23 cellular contexts compared by ENCODE assay signal in the genomic region with DNA sequence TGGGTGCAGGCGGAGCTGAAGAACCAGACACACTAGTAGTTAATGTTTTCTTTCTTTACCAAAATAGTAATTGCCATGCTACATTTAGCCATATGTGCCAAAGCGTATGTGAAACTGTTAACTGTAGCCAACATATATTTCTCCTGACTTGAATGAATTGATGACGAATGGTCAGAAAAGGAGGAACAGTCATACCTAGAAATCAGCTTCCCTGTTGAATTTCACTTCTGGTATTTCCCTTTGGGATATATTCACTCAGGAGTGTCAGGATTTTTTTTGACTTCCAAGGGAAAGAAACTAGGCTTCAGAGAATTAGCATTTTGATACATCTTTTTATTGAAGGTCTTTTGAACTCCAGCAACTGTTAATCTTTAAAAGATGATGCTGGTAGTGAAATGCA.
DNase-seq lines count a peak whose midpoint lies in the region; ATAC-seq, FAIRE-seq and TF ChIP-seq lines count a peak whose summit lies in the region.
"Had no signal": no experiment of that assay in that cellular context is flagged by ENCODE, and none has a peak within 500 bp of the region (broad histone marks: within the 10 kb centered on the region; RNA-seq: fewer than 3 reads in every experiment).

No MANE protein-coding gene starts in this region.

- POLR2A ChIA-PET in HEK293 (lab: Yijun Ruan, JAX) = no interaction called here
- POLR2A ChIA-PET in CD8-positive, alpha-beta T cell (lab: Charles Lee) = no interaction called here

- no peak overlapping the region for H3K4me3 Mint-ChIP-seq in CD8-positive, alpha-beta T cell
- no peak overlapping the region for H3K4me3 Mint-ChIP-seq in natural killer cell
- H3K4me3 Mint-ChIP-seq: CD4-positive, alpha-beta T cell had no signal

- no peaks in the 10 kb centered on the region for H3K27me3 ChIP-seq in bronchial epithelial cell (ENCODE audit: control insufficient read depth, insufficient read depth, low read length)
- H3K27me3 ChIP-seq in gastrocnemius medialis = no peaks in the 10 kb centered on the region
- H3K27me3 ChIP-seq in CD8-positive, alpha-beta T cell (ENCODE audit: insufficient read depth, low read length) = no peaks in the 10 kb centered on the region
- no peaks in the 10 kb centered on the region for H3K27me3 ChIP-seq in testis
- H3K27me3 ChIP-seq: BLaER1 had no signal

- no peaks in the 10 kb centered on the region for H3K27me3 Mint-ChIP-seq in CD8-positive, alpha-beta T cell (ENCODE audit: low read depth)
- no peaks in the 10 kb centered on the region for H3K27me3 Mint-ChIP-seq in natural killer cell (ENCODE audit: low read depth in 2 of 2)
- H3K27me3 Mint-ChIP-seq: CD4-positive, alpha-beta T cell had no signal

- H3K36me3 ChIP-seq in HEK293 (ENCODE audit: control insufficient read depth in 2 of 2, insufficient read depth in 1 of 2, low read length in 2 of 2) = no peaks in the 10 kb centered on the region
- no peaks in the 10 kb centered on the region for H3K36me3 ChIP-seq in bronchial epithelial cell (ENCODE audit: control insufficient read depth, insufficient read depth, low read length)
- H3K36me3 ChIP-seq in gastrocnemius medialis = no peaks in the 10 kb centered on the region
- no peaks in the 10 kb centered on the region for H3K36me3 ChIP-seq in CD8-positive, alpha-beta T cell (ENCODE audit: insufficient read depth, low read length)
- H3K36me3 ChIP-seq in testis (ENCODE audit: low read depth, missing control alignments) = no peaks in the 10 kb centered on the region

- in situ Hi-C loops in gastrocnemius medialis (cut with MboI; ENCODE audit: low sequenced_read_pairs in 4 of 4) = no loop called here

- H3K4me3 ChIP-seq in HEK293 (ENCODE audit: low read depth, low read length) (no peak overlapping the region), bronchial epithelial cell (ENCODE audit: low read depth, low read length) (no peak overlapping the region), gastrocnemius medialis (no peak overlapping the region), testis (no peak overlapping the region)
- no peak overlapping the region for H3K4me3 ChIP-seq in CD8-positive, alpha-beta T cell (ENCODE audit: low read depth, low read length)
- H3K4me3 ChIP-seq: BLaER1 had no signal

- no peaks in the 10 kb centered on the region for H3K36me3 Mint-ChIP-seq in CD8-positive, alpha-beta T cell
- H3K36me3 Mint-ChIP-seq in natural killer cell = no peaks in the 10 kb centered on the region

- peaks cover 10% of the 10 kb centered on the region for H3K4me1 Mint-ChIP-seq in CD8-positive, alpha-beta T cell (ENCODE audit: low read depth)
- peaks cover 0 to 4% of the 10 kb centered on the region in 2 donors for H3K4me1 Mint-ChIP-seq in natural killer cell

- H3K9me3 Mint-ChIP-seq in CD8-positive, alpha-beta T cell = peaks cover 4% of the 10 kb centered on the region
- no peaks in the 10 kb centered on the region for H3K9me3 Mint-ChIP-seq in natural killer cell
- H3K9me3 Mint-ChIP-seq: CD4-positive, alpha-beta T cell had no signal

- H3K4me1 ChIP-seq in HEK293 (ENCODE audit: control insufficient read depth, insufficient read depth, low read length) = peaks cover 13% of the 10 kb centered on the region; the same call in 1 of the 2 replicates
- H3K4me1 ChIP-seq in gastrocnemius medialis = peaks cover 10 to 23% of the 10 kb centered on the region in 2 donors
- H3K4me1 ChIP-seq in CD8-positive, alpha-beta T cell (ENCODE audit: insufficient read depth, low read length) = no peaks in the 10 kb centered on the region
- peaks cover 6% of the 10 kb centered on the region for H3K4me1 ChIP-seq in testis
- H3K4me1 ChIP-seq: BLaER1 had no signal

- H3K9me3 ChIP-seq in HEK293 (ENCODE audit: control insufficient read depth, insufficient read depth, low read depth, low read length) (no peaks in the 10 kb centered on the region), gastrocnemius medialis (no peaks in the 10 kb centered on the region), testis (no peaks in the 10 kb centered on the region)
- no peaks in the 10 kb centered on the region for H3K9me3 ChIP-seq in CD8-positive, alpha-beta T cell (ENCODE audit: low read length)

- WGBS in testis, 2 donors = 84 to 93% methylated on average over 3 of the region's 3 CpGs

- TF ChIP-seq CTCF in HEK293 (tag by site-specific recombination; IDR thresholded peaks at IDR 0.05) (no peak), bronchial epithelial cell (IDR thresholded peaks at IDR 0.05; ENCODE audit: insufficient read depth, low read length, severe bottlenecking) (no peak), gastrocnemius medialis (IDR thresholded peaks at IDR 0.05 in 4 of 5, conservative IDR thresholded peaks at IDR 0.05 in 1 of 5) (no peak), natural killer cell (IDR thresholded peaks at IDR 0.05) (no peak), testis (IDR thresholded peaks at IDR 0.05) (no peak)
- TF ChIP-seq CTCF in CD8-positive, alpha-beta T cell (IDR thresholded peaks at IDR 0.05) = no peak

- TF ChIP-seq POLR2A in gastrocnemius medialis (IDR thresholded peaks at IDR 0.05) (no peak), testis (IDR thresholded peaks at IDR 0.05) (no peak)

- CTCF ChIA-PET in HEK293 (lab: Yijun Ruan, JAX) = interaction anchor here (0.7 to 1.1 kb wide), 2 partner anchors 40 to 126 kb away, joined by 5 read pairs; no protein-coding TSS in a partner anchor
- CTCF ChIA-PET in CD8-positive, alpha-beta T cell (lab: Charles Lee) = interaction anchor here (0.7 to 1.2 kb wide), 3 partner anchors 15 to 730 kb away, joined by 3 read pairs; no protein-coding TSS in a partner anchor

- DNase-seq in CD1c-positive myeloid dendritic cell (ENCODE audit: extremely low spot score) (peak; percentile 45), bronchial epithelial cell (ENCODE audit: low read depth) (peak; percentile 7), gastrocnemius medialis (no peak), natural killer cell (no peak), testis (no peak)
- DNase-seq in CD8-positive, alpha-beta T cell = no peak
- DNase-seq in activated CD4-positive, CD25-positive, alpha-beta regulatory T cell treated with anti-CD3 and anti-CD28 coated beads, Interleukin-2, amount 50 U/mL, for 72 hours = no peak
- DNase-seq: CD4-positive, alpha-beta T cell; COR-L47; GDM1; GOT3; HCEC 1CT; KBM-7; MV-4-11; NCI-H1105; NCI-H1436 treated with DMSO at 0.1 percent for 48 hours; NCI-H187 treated with DMSO at 0.1 percent for 48 hours; NCI-H446; NCI-H524 treated with DMSO at 0.1 percent for 48 hours; NCI-H774 had no signal

- intact Hi-C loops in gastrocnemius medialis (cut with DNase I; ENCODE audit: low total_unique reads) (no loop called here), natural killer cell (cut with micrococcal nuclease) (no loop called here), testis (cut with DNase I; ENCODE audit: low total_unique reads) (no loop called here)
- intact Hi-C loops in CD8-positive, alpha-beta T cell (cut with DNase I, micrococcal nuclease) = no loop called here

- no peak overlapping the region for H3K27ac Mint-ChIP-seq in CD8-positive, alpha-beta T cell
- no peak overlapping the region for H3K27ac Mint-ChIP-seq in natural killer cell
- H3K27ac Mint-ChIP-seq: CD4-positive, alpha-beta T cell had no signal

- no peak for FAIRE-seq in bronchial epithelial cell (lab: Jason Lieb, UNC)

- H3K27ac ChIP-seq in HEK293 (ENCODE audit: extremely low read depth, low read depth, low read length) = no peak overlapping the region
- peak overlapping the region in 3 of 4 donors; percentile 3 to 45 (median 9) for H3K27ac ChIP-seq in gastrocnemius medialis
- H3K27ac ChIP-seq in CD8-positive, alpha-beta T cell (ENCODE audit: low read depth, low read length) = no peak overlapping the region
- no peak overlapping the region for H3K27ac ChIP-seq in testis
- H3K27ac ChIP-seq: BLaER1 had no signal

- no peak for ATAC-seq in gastrocnemius medialis
- ATAC-seq in CD8-positive, alpha-beta T cell = no peak
- ATAC-seq in natural killer cell = no peak
- ATAC-seq: SK-N-SH treated with all-trans-retinoic acid at 6 μM for 48 hours had no signal

TF ChIP-seq in HEK293, 187 proteins besides CTCF, POLR2A, EP300 and RAD21:
- TF ChIP-seq, protein P1, sequence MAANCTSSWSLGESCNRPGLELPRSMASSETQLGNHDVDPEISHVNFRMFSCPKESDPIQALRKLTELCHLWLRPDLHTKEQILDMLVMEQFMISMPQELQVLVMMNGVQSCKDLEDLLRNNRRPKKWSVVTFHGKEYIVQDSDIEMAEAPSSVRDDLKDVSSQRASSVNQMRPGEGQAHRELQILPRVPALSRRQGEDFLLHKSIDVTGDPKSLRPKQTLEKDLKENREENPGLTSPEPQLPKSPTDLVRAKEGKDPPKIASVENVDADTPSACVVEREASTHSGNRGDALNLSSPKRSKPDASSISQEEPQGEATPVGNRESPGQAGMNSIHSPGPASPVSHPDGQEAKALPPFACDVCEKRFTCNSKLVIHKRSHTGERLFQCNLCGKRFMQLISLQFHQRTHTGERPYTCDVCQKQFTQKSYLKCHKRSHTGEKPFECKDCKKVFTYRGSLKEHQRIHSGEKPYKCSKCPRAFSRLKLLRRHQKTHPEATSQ (tag by site-specific recombination; IDR thresholded peaks at IDR 0.05) = no peak
- no peak for TF ChIP-seq EGR2 (tag by site-specific recombination; IDR thresholded peaks at IDR 0.05; ENCODE audit: low read depth)
- 0 out of 2 replicates have a peak, but pooled peaks have one; percentile 7 for TF ChIP-seq IKZF3 (tag by site-specific recombination; IDR thresholded peaks at IDR 0.05)
- no peak for TF ChIP-seq ZNF366 (tag by site-specific recombination; conservative IDR thresholded peaks at IDR 0.05)
- TF ChIP-seq ZNF324 (tag by site-specific recombination; IDR thresholded peaks at IDR 0.05) = no peak

Comparison
In these comparisons a context has a peak if more than half of its experiments do, and no peak if none do; other contexts are left out.
1. DNase-seq: peak in CD1c-positive myeloid dendritic cell (single experiment) and bronchial epithelial cell (single experiment); none in gastrocnemius medialis (0 of 2), CD8-positive, alpha-beta T cell (0 of 7), natural killer cell (single experiment), testis (single experiment) and activated CD4-positive, CD25-positive, alpha-beta regulatory T cell treated with anti-CD3 and anti-CD28 coated beads, Interleukin-2, amount 50 U/mL, for 72 hours (single experiment).
2. H3K27ac ChIP-seq: peak in gastrocnemius medialis (3 of 4); none in HEK293 (single experiment), CD8-positive, alpha-beta T cell (single experiment) and testis (0 of 2).